20 cellular contexts compared by ENCODE assay signal in genomic region chr1:17970757-17971156, GRCh38.
"Had no signal": no experiment of that assay in that cellular context is flagged by ENCODE, and none has a peak within 500 bp of the region (broad histone marks: within the 10 kb centered on the region; RNA-seq: fewer than 3 reads in every experiment).

No MANE protein-coding gene starts in this region.

- ATAC-seq: activated T-cell treated with anti-CD3 and anti-CD28 coated beads, Interleukin-2, amount 50 U/mL, for 72 hours had no signal

- H3K27me3 Mint-ChIP-seq: activated CD4-positive, alpha-beta T cell treated with anti-CD3 and anti-CD28 coated beads, Interleukin-2, amount 10 ng/mL, durations not matched to agents 7 days and 5 days; activated naive CD8-positive, alpha-beta T cell treated with anti-CD3 and anti-CD28 coated beads for 36 hours had no signal

- H3K27ac Mint-ChIP-seq: activated CD4-positive, alpha-beta memory T cell treated with anti-CD3 and anti-CD28 coated beads, Interleukin-2, amount 10 ng/mL, durations not matched to agents 7 days and 5 days; activated CD4-positive, alpha-beta T cell treated with anti-CD3 and anti-CD28 coated beads, Interleukin-2, amount 10 ng/mL, durations not matched to agents 7 days and 5 days; activated naive CD4-positive, alpha-beta T cell treated with anti-CD3 and anti-CD28 coated beads, Interleukin-2, amount 10 ng/mL, durations not matched to agents 7 days and 5 days; activated naive CD8-positive, alpha-beta T cell treated with anti-CD3 and anti-CD28 coated beads for 36 hours; activated T-cell treated with anti-CD3 and anti-CD28 coated beads, Interleukin-2, amount 50 U/mL, for 72 hours; activated T-helper 2 cell treated with anti-CD3 and anti-CD28 coated beads, Interferon-gamma antibody, Interleukin-2, Interleukin-4, amounts not matched to agents 10 μg/mL and 5 μg/mL and 100 μg/mL, durations not matched to agents 14 hours and 24 hours and 36 hours; T-helper 1 cell treated with Interleukin-12 subunit alpha and Interleukin-12 subunit beta and Interleukin-4 antibody, amounts not matched to agents 30 μg/mL and 1 μg/mL, for 36 hours had no signal

- FAIRE-seq: RCC 7860 had no signal

- DNase-seq: activated CD4-positive, alpha-beta memory T cell treated with anti-CD3 and anti-CD28 coated beads, Interleukin-2, amount 10 ng/mL, durations not matched to agents 7 days and 5 days; activated CD4-positive, alpha-beta T cell treated with anti-CD3 and anti-CD28 coated beads, Interleukin-2, amount 10 ng/mL, durations not matched to agents 7 days and 5 days; activated CD4-positive, CD25-positive, alpha-beta regulatory T cell; activated gamma-delta T cell treated with Interleukin-2 at 50 U/mL for 16 hours; activated naive CD4-positive, alpha-beta T cell treated with anti-CD3 and anti-CD28 coated beads, Interleukin-2, amount 10 ng/mL, durations not matched to agents 7 days and 5 days; activated naive CD8-positive, alpha-beta T cell treated with anti-CD3 and anti-CD28 coated beads for 36 hours; activated T-cell treated with anti-CD3 and anti-CD28 coated beads, Interleukin-2, amount 50 U/mL, for 72 hours; cerebellar nuclear complex; NCI-H1092; NCI-H1417; NCI-H1930; NCI-H2171; NCI-H226; NCI-H526 treated with DMSO at 0.1 percent for 48 hours; NCI-H82; SHP77 treated with DMSO at 0.1 percent for 48 hours; T-helper 9 cell had no signal

- H3K4me3 Mint-ChIP-seq: activated CD4-positive, alpha-beta memory T cell treated with anti-CD3 and anti-CD28 coated beads, Interleukin-2, amount 10 ng/mL, durations not matched to agents 7 days and 5 days; activated CD4-positive, alpha-beta T cell treated with anti-CD3 and anti-CD28 coated beads, Interleukin-2, amount 10 ng/mL, durations not matched to agents 7 days and 5 days; activated naive CD4-positive, alpha-beta T cell treated with anti-CD3 and anti-CD28 coated beads, Interleukin-2, amount 10 ng/mL, durations not matched to agents 7 days and 5 days; activated naive CD8-positive, alpha-beta T cell treated with anti-CD3 and anti-CD28 coated beads for 36 hours; activated T-cell treated with anti-CD3 and anti-CD28 coated beads, Interleukin-2, amount 50 U/mL, for 72 hours; T-helper 1 cell treated with Interleukin-12 subunit alpha and Interleukin-12 subunit beta and Interleukin-4 antibody, amounts not matched to agents 30 μg/mL and 1 μg/mL, for 36 hours had no signal

- H3K9me3 Mint-ChIP-seq: activated CD4-positive, alpha-beta memory T cell treated with anti-CD3 and anti-CD28 coated beads, Interleukin-2, amount 10 ng/mL, durations not matched to agents 7 days and 5 days; activated CD4-positive, alpha-beta T cell treated with anti-CD3 and anti-CD28 coated beads, Interleukin-2, amount 10 ng/mL, durations not matched to agents 7 days and 5 days; activated naive CD4-positive, alpha-beta T cell treated with anti-CD3 and anti-CD28 coated beads, Interleukin-2, amount 10 ng/mL, durations not matched to agents 7 days and 5 days; activated naive CD8-positive, alpha-beta T cell treated with anti-CD3 and anti-CD28 coated beads for 36 hours; activated T-cell treated with anti-CD3 and anti-CD28 coated beads, Interleukin-2, amount 50 U/mL, for 72 hours; activated T-helper 2 cell treated with anti-CD3 and anti-CD28 coated beads, Interferon-gamma antibody, Interleukin-2, Interleukin-4, amounts not matched to agents 10 μg/mL and 5 μg/mL and 100 μg/mL, durations not matched to agents 14 hours and 24 hours and 36 hours; T-helper 1 cell treated with Interleukin-12 subunit alpha and Interleukin-12 subunit beta and Interleukin-4 antibody, amounts not matched to agents 30 μg/mL and 1 μg/mL, for 36 hours had no signal

- H3K4me1 Mint-ChIP-seq: activated CD4-positive, alpha-beta memory T cell treated with anti-CD3 and anti-CD28 coated beads, Interleukin-2, amount 10 ng/mL, durations not matched to agents 7 days and 5 days; activated CD4-positive, alpha-beta T cell treated with anti-CD3 and anti-CD28 coated beads, Interleukin-2, amount 10 ng/mL, durations not matched to agents 7 days and 5 days; activated naive CD4-positive, alpha-beta T cell treated with anti-CD3 and anti-CD28 coated beads, Interleukin-2, amount 10 ng/mL, durations not matched to agents 7 days and 5 days; activated naive CD8-positive, alpha-beta T cell treated with anti-CD3 and anti-CD28 coated beads for 36 hours had no signal

- H3K36me3 Mint-ChIP-seq: activated naive CD4-positive, alpha-beta T cell treated with anti-CD3 and anti-CD28 coated beads, Interleukin-2, amount 10 ng/mL, durations not matched to agents 7 days and 5 days; activated naive CD8-positive, alpha-beta T cell treated with anti-CD3 and anti-CD28 coated beads for 36 hours had no signal
